ENCODE assay signal across 1 cellular context in genomic region chr5:100898504-100899346, GRCh38.
TF ChIP-seq lines count a peak whose summit lies in the region.

No MANE protein-coding gene starts in this region.

TF ChIP-seq in SK-N-SH, 30 proteins besides CTCF, POLR2A, EP300 and RAD21 (continued from another document):
- no peak for TF ChIP-seq REST (IDR thresholded peaks at IDR 0.05; ENCODE audit: low read depth, low read length)
- TF ChIP-seq FOXJ3 (CRISPR knock-in tag; IDR thresholded peaks at IDR 0.05), result no peak
- TF ChIP-seq PBX3 (IDR thresholded peaks at IDR 0.05), result no peak
- TF ChIP-seq SIN3A (IDR thresholded peaks at IDR 0.05; ENCODE audit: borderline replicate concordance, low read depth, low read length), result no peak
- TF ChIP-seq USF1 (IDR thresholded peaks at IDR 0.05; ENCODE audit: borderline replicate concordance, low read depth), result no peak
- TF ChIP-seq USF2 (IDR thresholded peaks at IDR 0.05; ENCODE audit: borderline replicate concordance, low read depth, low read length), result no peak
- TF ChIP-seq CHD2 (IDR thresholded peaks at IDR 0.05; ENCODE audit: low read length, partially characterized antibody), result no peak
- TF ChIP-seq GATA2 (CRISPR knock-in tag; IDR thresholded peaks at IDR 0.05), result no peak
- TF ChIP-seq YY1 (IDR thresholded peaks at IDR 0.05; ENCODE audit: low read depth), result no peak
- no peak for TF ChIP-seq ZBTB33 (IDR thresholded peaks at IDR 0.05; ENCODE audit: borderline replicate concordance, low read depth)
- TF ChIP-seq NFIC (IDR thresholded peaks at IDR 0.05; ENCODE audit: borderline replicate concordance), result no peak
- TF ChIP-seq RCOR1 (IDR thresholded peaks at IDR 0.05; ENCODE audit: low read length), result no peak
- no peak for TF ChIP-seq EZH2phosphoT487 (IDR thresholded peaks at IDR 0.05; ENCODE audit: borderline replicate concordance, low read depth)
- no peak for TF ChIP-seq IRF3 (IDR thresholded peaks at IDR 0.05; ENCODE audit: low read depth, low read length)
- no peak for TF ChIP-seq MEF2A (IDR thresholded peaks at IDR 0.05; ENCODE audit: borderline replicate concordance, low read depth)
- TF ChIP-seq FOXM1 (IDR thresholded peaks at IDR 0.05; ENCODE audit: low read depth), result no peak
